21 cellular contexts compared by ENCODE assay signal in the genomic region with DNA sequence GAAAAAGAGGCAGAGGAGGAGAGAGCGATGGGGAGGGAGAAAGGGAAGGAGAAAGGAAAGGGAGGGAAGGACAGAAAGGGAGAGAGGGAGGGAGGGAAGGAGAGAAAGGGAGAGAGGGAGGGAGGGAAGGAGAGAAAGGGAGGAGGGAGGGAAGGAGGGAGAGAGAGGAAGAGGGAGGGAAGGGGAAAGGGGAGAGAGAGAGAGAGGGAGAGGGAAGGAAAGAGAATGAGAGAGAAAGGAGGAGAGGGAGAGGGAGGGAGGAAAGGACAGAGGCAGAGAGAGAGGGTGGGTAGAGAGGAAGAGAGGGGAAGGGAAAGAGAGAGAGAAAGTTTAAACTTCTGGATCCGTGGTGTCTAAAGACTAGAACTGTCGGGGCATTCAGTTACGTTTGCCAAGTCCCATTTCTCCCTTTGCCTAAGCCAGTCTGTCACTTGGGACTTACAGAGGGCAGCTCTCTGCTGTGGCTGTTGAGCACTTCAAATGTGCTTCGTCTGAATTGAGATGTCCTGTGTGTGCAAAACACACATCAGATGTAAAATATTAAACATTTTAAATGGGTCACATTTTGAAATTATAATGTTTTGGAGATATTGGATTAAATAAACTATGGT.
A peak's percentile ranks its signal among the peaks of the same experiment; 100 is the strongest.
DNase-seq lines count a peak whose midpoint lies in the region; ATAC-seq, FAIRE-seq and TF ChIP-seq lines count a peak whose summit lies in the region.
"Had no signal": no experiment of that assay in that cellular context is flagged by ENCODE, and none has a peak within 500 bp of the region (broad histone marks: within the 10 kb centered on the region; RNA-seq: fewer than 3 reads in every experiment).

No MANE protein-coding gene starts in this region.

- H3K56ac ChIP-seq in H1 (replicated peaks; ENCODE audit: insufficient read length, low read depth, low read length): no peak overlapping the region

- no peak overlapping the region for H4K8ac ChIP-seq in H1 (ENCODE audit: extremely low read depth, insufficient read depth, low read length)

- TF ChIP-seq POLR2A in H1 (IDR thresholded peaks at IDR 0.05; ENCODE audit: control extremely low read depth in 1 of 2, low read depth in 2 of 2, low read length in 2 of 2) (no peak), upper lobe of left lung (IDR thresholded peaks at IDR 0.05) (no peak)

- H4K20me1 ChIP-seq in H1 (replicated peaks in 1 of 2; ENCODE audit: control insufficient read depth in 1 of 2, insufficient read depth in 2 of 2, low read length in 2 of 2): no peaks in the 10 kb centered on the region

- CTCF ChIA-PET in Panc1 (lab: Charles Lee): interaction anchor here (0.6 to 1.1 kb wide), 2 partner anchors 58 to 259 kb away, joined by 3 to 4 read pairs; no protein-coding TSS in a partner anchor
- CTCF ChIA-PET in H1 (lab: Charles Lee; ENCODE audit: partially characterized antibody): interaction anchor here (0.9 to 1.1 kb wide), 2 partner anchors 21 to 42 kb away, joined by 3 to 4 read pairs; no protein-coding TSS in a partner anchor

- peak overlapping the region; percentile 86; the same call in 1 of the 2 replicates for H2BK20ac ChIP-seq in H1 (ENCODE audit: low read length)

- no peaks in the 10 kb centered on the region for H3K36me3 ChIP-seq in Panc1 (ENCODE audit: control insufficient read depth, insufficient read depth, low read length)
- H3K36me3 ChIP-seq in H1 (ENCODE audit: control insufficient read depth in 2 of 4, insufficient read depth in 4 of 4, low read length in 3 of 4): no peaks in the 10 kb centered on the region
- no peaks in the 10 kb centered on the region for H3K36me3 ChIP-seq in tibial artery
- H3K36me3 ChIP-seq in upper lobe of left lung: no peaks in the 10 kb centered on the region
- H3K36me3 ChIP-seq: adrenal gland, cardiac muscle cell, gastrocnemius medialis, prostate gland, stomach, vagina had no signal

- in situ Hi-C loops in Panc1 (cut with HindIII; ENCODE audit: low pct_unique_long_range_greater_than_20kb, low sequenced_read_pairs): no loop called here

- peak overlapping the region; percentile 18 to 59; a peak in 3 of 4 replicates for H3K4me2 ChIP-seq in H1 (ENCODE audit: insufficient read depth in 1 of 2, low read depth in 2 of 2, low read length in 2 of 2)

- POLR2A ChIA-PET in Panc1 (lab: Charles Lee) (no interaction called here), H1 (lab: Charles Lee; ENCODE audit: partially characterized antibody) (interaction anchor here (1.2 to 1.3 kb wide), 2 partner anchors 10 to 410 kb away, joined by 3 read pairs; no protein-coding TSS in a partner anchor)

- 53% methylated on average over 4 of the region's 5 CpGs; no CpG with 5 or more reads in 1 of the 2 experiments for WGBS in H1 (ENCODE audit: extremely low coverage in 1 of 2, insufficient coverage in 1 of 2, insufficient read length in 1 of 2, insufficient replicate concordance in 2 of 2, low coverage in 1 of 2, low lambda C conversion rate in 2 of 2, missing lambda C conversion rate in 1 of 2), 2 experiments
- WGBS in upper lobe of left lung, 2 donors: 38 to 40% methylated on average over 5 of the region's 5 CpGs

- ATAC-seq in Panc1 (peak; percentile 41; the same call in 1 of the 2 replicates), upper lobe of left lung (ENCODE audit: low FRiP score in 2 of 2) (no peak)
- ATAC-seq: activated CD8-positive, alpha-beta memory T cell treated with anti-CD3 and anti-CD28 coated beads, Interleukin-2, amount 10 ng/mL, durations not matched to agents 7 days and 5 days; activated T-helper 17 cell treated with anti-CD3 and anti-CD28 coated beads, Interleukin-2, amount 50 U/mL, for 72 hours; gastrocnemius medialis had no signal

- H3K79me2 ChIP-seq in H1 (ENCODE audit: control insufficient read depth in 1 of 2, insufficient read depth in 2 of 2, low read length in 2 of 2): no peaks in the 10 kb centered on the region

- no peak overlapping the region for H3K27ac ChIP-seq in Panc1 (ENCODE audit: low read length)
- no peak overlapping the region; the same call in 1 of the 2 replicates for H3K27ac ChIP-seq in H1 (ENCODE audit: low read depth, low read length)
- H3K27ac ChIP-seq in tibial artery: peak overlapping the region; percentile 9 to 44
- peak overlapping the region in 2 of 4 donors; percentile 4 to 16 for H3K27ac ChIP-seq in upper lobe of left lung
- H3K27ac ChIP-seq: adrenal gland, cardiac muscle cell, dorsolateral prefrontal cortex, gastrocnemius medialis, prostate gland, stomach, vagina had no signal

- no peak overlapping the region for H3K9ac ChIP-seq in H1 (replicated peaks in 1 of 4; ENCODE audit: extremely low read depth in 1 of 4, low read depth in 3 of 4, low read length in 3 of 4)

- H4K5ac ChIP-seq in H1 (ENCODE audit: insufficient read length, low read depth, low read length): no peak overlapping the region

- H3K27me3 ChIP-seq in Panc1 (ENCODE audit: control insufficient read depth, insufficient read depth, low read length) (no peaks in the 10 kb centered on the region), H1 (replicated peaks in 1 of 4; ENCODE audit: control insufficient read depth in 3 of 4, extremely low read depth in 1 of 4, insufficient read depth in 3 of 4, low read length in 3 of 4) (peaks cover 0 to 3% (median 0%) of the 10 kb centered on the region in 4 experiments; a peak in 2 of 7 replicates), tibial artery (no peaks in the 10 kb centered on the region), upper lobe of left lung (no peaks in the 10 kb centered on the region)
- H3K27me3 ChIP-seq: adrenal gland, cardiac muscle cell, dorsolateral prefrontal cortex, gastrocnemius medialis, vagina had no signal

- DNase-seq in activated effector memory CD4-positive, alpha-beta T cell treated with anti-CD3 and anti-CD28 coated beads, Interleukin-2, amount 50 U/mL, for 16 hours: peak; percentile 25
- no peak for DNase-seq in activated effector memory CD4-positive, alpha-beta T cell treated with Interleukin-2 at 50 U/mL for 16 hours
- DNase-seq in Panc1 (ENCODE audit: low read depth, low spot score): no peak
- DNase-seq in H1 (ENCODE audit: low read depth in 1 of 2, low spot score in 2 of 2): no peak
- DNase-seq in tibial artery: no peak
- no peak for DNase-seq in superior temporal gyrus (ENCODE audit: extremely low spot score)
- no peak for DNase-seq in Ammon's horn (ENCODE audit: low spot score)
- DNase-seq in upper lobe of left lung: no peak
- DNase-seq: activated CD4-positive, alpha-beta T cell treated with anti-CD3 and anti-CD28 coated beads for 4 hours; activated CD8-positive, alpha-beta memory T cell treated with anti-CD3 and anti-CD28 coated beads, Interleukin-2, amount 10 ng/mL, durations not matched to agents 7 days and 5 days; CD4-positive, CD25-positive, alpha-beta regulatory T cell; NK-92 treated with Interleukin-12 subunit alpha and Interleukin-12 subunit beta, amount 100 ng/mL, for 24 hours; stimulated activated CD4-positive, alpha-beta T cell treated with anti-CD3 and anti-CD28 coated beads, Interleukin-1b, Interleukin-23, amount 100 ng/mL, for 48 hours had no signal

- H3K23me2 ChIP-seq in H1 (ENCODE audit: low read depth, low read length): peaks cover 5% of the 10 kb centered on the region; the same call in 1 of the 2 replicates

- BruUV-seq in Panc1 (replicated peaks; lab: Mats Ljungman, UMichigan): no TSS peak

- no peak for FAIRE-seq in H1 (lab: Jason Lieb, UNC)

- TF ChIP-seq CTCF in Panc1 (IDR thresholded peaks at IDR 0.05) (no peak), H1 (IDR thresholded peaks at IDR 0.05; ENCODE audit: control extremely low read depth in 1 of 3, insufficient read depth in 1 of 3, low read depth in 1 of 3, low read length in 3 of 3) (no peak), tibial artery (IDR thresholded peaks at IDR 0.05) (no peak), upper lobe of left lung (IDR thresholded peaks at IDR 0.05) (no peak)

- H3K4me1 ChIP-seq in Panc1 (ENCODE audit: control insufficient read depth, insufficient read depth, low read length) (peaks cover 15% of the 10 kb centered on the region), H1 (replicated peaks in 1 of 4; ENCODE audit: control insufficient read depth in 3 of 4, insufficient read depth in 4 of 4, low read length in 3 of 4) (peaks cover 9 to 25% (median 16%) of the 10 kb centered on the region in 4 experiments), tibial artery (peaks cover 0 to 34% (median 22%) of the 10 kb centered on the region in 4 donors), upper lobe of left lung (peaks cover 4 to 26% (median 12%) of the 10 kb centered on the region in 4 donors)
- H3K4me1 ChIP-seq: adrenal gland, gastrocnemius medialis, prostate gland had no signal

- H3K9me3 ChIP-seq in Panc1 (ENCODE audit: control insufficient read depth, insufficient read depth, low read depth, low read length): no peaks in the 10 kb centered on the region
- peaks cover 0 to 7% of the 10 kb centered on the region in 2 experiments; a peak in 2 of 4 replicates for H3K9me3 ChIP-seq in H1 (ENCODE audit: insufficient read depth in 2 of 2, low read depth in 1 of 2, low read length in 1 of 2)
- H3K9me3 ChIP-seq in tibial artery: no peaks in the 10 kb centered on the region
- peaks cover 0 to 6% (median 0%) of the 10 kb centered on the region in 4 donors for H3K9me3 ChIP-seq in upper lobe of left lung
- H3K9me3 ChIP-seq: adrenal gland, gastrocnemius medialis, prostate gland, vagina had no signal

- peak overlapping the region; percentile 97; the same call in 1 of the 2 replicates for H2BK12ac ChIP-seq in H1 (ENCODE audit: low read depth, low read length)

- peak overlapping the region; percentile 65; the same call in 1 of the 2 replicates for H2AK5ac ChIP-seq in H1 (ENCODE audit: low read depth, low read length)

- peak overlapping the region; percentile 95 for H2BK15ac ChIP-seq in H1 (ENCODE audit: low read length)

- peak overlapping the region; percentile 78; the same call in 1 of the 2 replicates for H2BK5ac ChIP-seq in H1 (ENCODE audit: low read depth, low read length)

- H3K14ac ChIP-seq in H1 (ENCODE audit: insufficient read length): no peak overlapping the region

- TF ChIP-seq EP300 in H1 (IDR thresholded peaks at IDR 0.05; ENCODE audit: borderline replicate concordance in 1 of 2, low read depth in 2 of 2, low read length in 2 of 2): no peak
- no peak for TF ChIP-seq EP300 in upper lobe of left lung (IDR thresholded peaks at IDR 0.05)

- H2BK120ac ChIP-seq in H1 (replicated peaks; ENCODE audit: low read depth, low read length): no peak overlapping the region

- no peak overlapping the region for H3K4ac ChIP-seq in H1 (replicated peaks; ENCODE audit: insufficient read length, low read depth, low read length)

- no peak overlapping the region for H3K23ac ChIP-seq in H1 (ENCODE audit: insufficient read length)

- H3K79me1 ChIP-seq in H1 (ENCODE audit: low read depth, low read length): no peaks in the 10 kb centered on the region

- intact Hi-C loops in Panc1 (cut with micrococcal nuclease; ENCODE audit: unreplicated experiment) (no loop called here), tibial artery (cut with DNase I; ENCODE audit: low total_unique reads) (no loop called here)

- H4K91ac ChIP-seq in H1 (replicated peaks; ENCODE audit: insufficient read length, low read length): no peak overlapping the region

- no peak for TF ChIP-seq RAD21 in H1 (IDR thresholded peaks at IDR 0.05 in 1 of 2, conservative IDR thresholded peaks at IDR 0.05 in 1 of 2; ENCODE audit: low read depth in 2 of 2, low read length in 2 of 2)

- no peak overlapping the region for H2AFZ ChIP-seq in H1 (ENCODE audit: low read length)

- H3K4me3 ChIP-seq in Panc1 (ENCODE audit: low read depth in 2 of 2, low read length in 2 of 2) (peak overlapping the region in 1 of 2 experiments; percentile 21; a peak in 2 of 4 replicates), H1 (ENCODE audit: extremely low read depth in 1 of 4, insufficient read depth in 2 of 4, low read depth in 3 of 4, low read length in 4 of 4) (peak overlapping the region in 2 of 4 experiments; percentile 14 to 48; a peak in 5 of 8 replicates), tibial artery (no peak overlapping the region), upper lobe of left lung (no peak overlapping the region)
- H3K4me3 ChIP-seq: adrenal gland, cardiac muscle cell, dorsolateral prefrontal cortex, gastrocnemius medialis, prostate gland, stomach, vagina had no signal

- peak overlapping the region; percentile 71; the same call in 1 of the 2 replicates for H3K18ac ChIP-seq in H1 (ENCODE audit: extremely low read depth, low read length)

Comparison
In these comparisons a context has a peak if more than half of its experiments do, and no peak if none do; other contexts are left out.
1. H3K27ac ChIP-seq: peak in tibial artery (2 of 2); none in Panc1 (single experiment) and H1 (single experiment).